In the genomic region with DNA sequence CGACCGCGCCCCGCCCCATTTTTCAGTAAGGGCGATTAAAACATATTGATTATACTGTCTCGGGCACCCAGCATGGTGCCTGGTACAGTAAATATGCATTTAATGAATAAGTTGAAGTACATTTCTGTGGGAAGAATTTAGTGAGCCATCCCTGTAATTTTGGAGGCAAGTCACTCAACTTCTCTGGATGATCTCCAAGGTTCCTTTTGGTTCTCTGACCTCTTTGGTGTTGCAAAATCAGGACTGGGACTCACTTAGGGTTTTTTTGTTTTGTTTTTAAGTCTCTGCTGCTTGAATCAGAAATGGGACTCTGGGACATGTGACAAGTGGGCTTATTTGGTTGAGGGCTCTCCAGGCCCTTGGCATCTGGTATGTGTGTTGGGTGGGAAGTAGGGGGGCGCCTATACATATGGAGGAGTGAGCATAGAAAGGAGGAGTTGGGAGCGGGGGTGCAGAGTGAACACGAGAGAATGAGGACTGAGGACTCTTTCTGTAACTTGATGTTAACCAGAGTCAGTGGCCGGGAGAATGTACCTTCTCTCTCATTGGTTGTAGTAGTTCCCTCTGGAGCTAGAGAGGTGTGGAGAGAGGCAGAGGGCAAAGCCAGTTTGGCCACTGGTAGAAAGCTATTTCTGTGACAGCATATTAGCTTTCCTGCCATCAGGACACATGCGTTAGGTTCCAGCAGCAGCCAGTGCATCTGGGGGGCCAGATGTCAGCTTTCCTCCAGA, we compare ENCODE assay signal across 8 cellular contexts. TPM values are rescaled to one million over a fixed set of nuclear protein-coding genes. Genes with fewer than 3 reads are reported as not detected.
DNase-seq lines count a peak whose midpoint lies in the region; ATAC-seq and TF ChIP-seq lines count a peak whose summit lies in the region.

No MANE protein-coding gene starts in this region.

- no peaks in the 10 kb centered on the region for H3K36me3 ChIP-seq in thyroid gland

- intact Hi-C loops in activated CD4-positive, alpha-beta T cell treated with anti-CD3 and anti-CD28 coated beads for 36 hours (cut with DNase I, micrococcal nuclease): loop anchor here (2.0 to 5.0 kb wide), 7 partner anchors 49 to 709 kb away; a partner anchor contains a TSS
- intact Hi-C loops in thyroid gland (cut with DNase I): no loop called here

- 39 to 43% methylated on average over 11 of the region's 11 CpGs for WGBS in thyroid gland, 2 donors

- DNase-seq in activated CD4-positive, alpha-beta T cell treated with anti-CD3 and anti-CD28 coated beads for 36 hours: no peak
- DNase-seq in activated CD4-positive, alpha-beta T cell treated with anti-CD3 and anti-CD28 coated beads for 1 hour: no peak
- DNase-seq in activated naive CD8-positive, alpha-beta T cell treated with anti-CD3 and anti-CD28 coated beads for 36 hours: no peak
- DNase-seq in immature natural killer cell (no peak), thyroid gland (peak; percentile 24 to 33), DMS153 treated with DMSO at 0.1 percent for 48 hours (lab: John Stamatoyannopoulos, UW; ENCODE audit: unreplicated experiment) (no peak), NCI-H187 treated with DMSO at 0.1 percent for 48 hours (lab: John Stamatoyannopoulos, UW) (no peak)

- no peaks in the 10 kb centered on the region for H3K36me3 Mint-ChIP-seq in activated CD4-positive, alpha-beta T cell treated with anti-CD3 and anti-CD28 coated beads for 36 hours (ENCODE audit: low read depth)
- H3K36me3 Mint-ChIP-seq in activated naive CD8-positive, alpha-beta T cell treated with anti-CD3 and anti-CD28 coated beads for 36 hours: no peaks in the 10 kb centered on the region
- H3K36me3 Mint-ChIP-seq in immature natural killer cell: no peaks in the 10 kb centered on the region

- no peak overlapping the region for H3K27ac Mint-ChIP-seq in activated CD4-positive, alpha-beta T cell treated with anti-CD3 and anti-CD28 coated beads for 36 hours
- H3K27ac Mint-ChIP-seq in activated naive CD8-positive, alpha-beta T cell treated with anti-CD3 and anti-CD28 coated beads for 36 hours: no peak overlapping the region
- peak overlapping the region in 3 of 6 donors; percentile 38 to 83 (median 67) for H3K27ac Mint-ChIP-seq in immature natural killer cell

- no peaks in the 10 kb centered on the region for H3K9me3 Mint-ChIP-seq in activated CD4-positive, alpha-beta T cell treated with anti-CD3 and anti-CD28 coated beads for 36 hours (ENCODE audit: low read depth)
- H3K9me3 Mint-ChIP-seq in activated naive CD8-positive, alpha-beta T cell treated with anti-CD3 and anti-CD28 coated beads for 36 hours: no peaks in the 10 kb centered on the region
- H3K9me3 Mint-ChIP-seq in immature natural killer cell: no peaks in the 10 kb centered on the region

- H3K27ac ChIP-seq in thyroid gland: peak overlapping the region in 2 of 3 donors; percentile 93 to 94

- H3K4me3 Mint-ChIP-seq in activated CD4-positive, alpha-beta T cell treated with anti-CD3 and anti-CD28 coated beads for 36 hours: peak overlapping the region; percentile 85
- H3K4me3 Mint-ChIP-seq in activated naive CD8-positive, alpha-beta T cell treated with anti-CD3 and anti-CD28 coated beads for 36 hours: peak overlapping the region; percentile 91
- peak overlapping the region; percentile 89 to 97 (median 92) for H3K4me3 Mint-ChIP-seq in immature natural killer cell

- H3K27me3 Mint-ChIP-seq in activated CD4-positive, alpha-beta T cell treated with anti-CD3 and anti-CD28 coated beads for 36 hours: peaks cover 3% of the 10 kb centered on the region
- H3K27me3 Mint-ChIP-seq in activated naive CD8-positive, alpha-beta T cell treated with anti-CD3 and anti-CD28 coated beads for 36 hours: peaks cover 4% of the 10 kb centered on the region
- peaks cover 3 to 4% (median 4%) of the 10 kb centered on the region in 3 donors for H3K27me3 Mint-ChIP-seq in immature natural killer cell (ENCODE audit: low read depth in 3 of 3)

- CTCF ChIA-PET in activated CD4-positive, alpha-beta T cell treated with anti-CD3 and anti-CD28 coated beads for 36 hours (lab: Charles Lee): interaction anchor here (0.5 kb wide), 1 partner anchor 29 kb away, joined by 3 read pairs; no protein-coding TSS in a partner anchor

- POLR2A ChIA-PET in activated CD4-positive, alpha-beta T cell treated with anti-CD3 and anti-CD28 coated beads for 36 hours (lab: Charles Lee): no interaction called here

- ATAC-seq in activated CD4-positive, alpha-beta T cell treated with anti-CD3 and anti-CD28 coated beads for 36 hours: no peak
- no peak for ATAC-seq in HG03095 (IDR thresholded peaks at IDR 0.05; ENCODE audit: unreplicated experiment)

- no peak for TF ChIP-seq CTCF in thyroid gland (IDR thresholded peaks at IDR 0.05)

- peaks cover 46% of the 10 kb centered on the region for H3K4me1 Mint-ChIP-seq in activated CD4-positive, alpha-beta T cell treated with anti-CD3 and anti-CD28 coated beads for 36 hours
- peaks cover 37% of the 10 kb centered on the region for H3K4me1 Mint-ChIP-seq in activated naive CD8-positive, alpha-beta T cell treated with anti-CD3 and anti-CD28 coated beads for 36 hours
- H3K4me1 Mint-ChIP-seq in immature natural killer cell: peaks cover 35 to 51% of the 10 kb centered on the region in 2 donors

- peak overlapping the region in 1 of 3 donors; percentile 77 for H3K4me3 ChIP-seq in thyroid gland (replicated peaks in 1 of 3)

- H3K27me3 ChIP-seq in thyroid gland: no peaks in the 10 kb centered on the region

- TF ChIP-seq POLR2A in thyroid gland (IDR thresholded peaks at IDR 0.05): peak in 1 of 2 donors; percentile 19

- H3K9me3 ChIP-seq in thyroid gland: no peaks in the 10 kb centered on the region

- peaks cover 9 to 35% of the 10 kb centered on the region in 2 donors for H3K4me1 ChIP-seq in thyroid gland

RNA-seq across cellular contexts. Expression of a gene that starts 1.9 kb away (rescaled TPM):
- total RNA-seq in activated CD4-positive, alpha-beta T cell treated with anti-CD3 and anti-CD28 coated beads for 36 hours: 1 to 10 TPM; 6.1 to 6.2 TPM
- 1 to 10 TPM; 5.8 to 6.1 TPM for total RNA-seq in activated naive CD8-positive, alpha-beta T cell treated with anti-CD3 and anti-CD28 coated beads for 36 hours
- polyA plus RNA-seq in immature natural killer cell: 10 to 100 TPM in 1 of 3 donors, 1 to 10 TPM in 2; 5.3 to 13.2 (median 7.0) TPM
- total RNA-seq in thyroid gland: 10 to 100 TPM; 39.5 to 78.4 (median 42.0) TPM

RNA-seq across cellular contexts. Expression of a gene that starts 49.8 kb away (rescaled TPM):
- total RNA-seq in activated CD4-positive, alpha-beta T cell treated with anti-CD3 and anti-CD28 coated beads for 36 hours: 1 to 10 TPM; 6.2 to 7.5 TPM
- total RNA-seq in activated naive CD8-positive, alpha-beta T cell treated with anti-CD3 and anti-CD28 coated beads for 36 hours: 1 to 10 TPM; 6.8 to 7.1 TPM
- 1 to 10 TPM in 2 of 3 donors, under 1 TPM in 1; 0.41 to 4.4 (median 3.9) TPM for polyA plus RNA-seq in immature natural killer cell
- 10 to 100 TPM; 22.9 to 28.3 (median 26.2) TPM for total RNA-seq in thyroid gland

Comparison
In these comparisons a context has a peak if more than half of its experiments do, and no peak if none do; other contexts are left out.
1. DNase-seq: peak in thyroid gland (2 of 2); none in activated CD4-positive, alpha-beta T cell treated with anti-CD3 and anti-CD28 coated beads for 36 hours (single experiment), activated CD4-positive, alpha-beta T cell treated with anti-CD3 and anti-CD28 coated beads for 1 hour (single experiment), activated naive CD8-positive, alpha-beta T cell treated with anti-CD3 and anti-CD28 coated beads for 36 hours (single experiment), immature natural killer cell (0 of 3), DMS153 treated with DMSO at 0.1 percent for 48 hours (single experiment) and NCI-H187 treated with DMSO at 0.1 percent for 48 hours (single experiment).
2. RNA of a gene that starts 1.9 kb away (total RNA-seq): 39.5 to 78.4 TPM in thyroid gland; 6.1 to 6.2 TPM in activated CD4-positive, alpha-beta T cell treated with anti-CD3 and anti-CD28 coated beads for 36 hours and 5.8 to 6.1 TPM in activated naive CD8-positive, alpha-beta T cell treated with anti-CD3 and anti-CD28 coated beads for 36 hours; every median in the first group is over 4 times any median in the second.
3. Peak in every context shown above with its lines, with median percentiles within 50 percentile points of each other: H3K4me3 Mint-ChIP-seq.